ENCODE assay signal across 1 cellular context in the genomic region with DNA sequence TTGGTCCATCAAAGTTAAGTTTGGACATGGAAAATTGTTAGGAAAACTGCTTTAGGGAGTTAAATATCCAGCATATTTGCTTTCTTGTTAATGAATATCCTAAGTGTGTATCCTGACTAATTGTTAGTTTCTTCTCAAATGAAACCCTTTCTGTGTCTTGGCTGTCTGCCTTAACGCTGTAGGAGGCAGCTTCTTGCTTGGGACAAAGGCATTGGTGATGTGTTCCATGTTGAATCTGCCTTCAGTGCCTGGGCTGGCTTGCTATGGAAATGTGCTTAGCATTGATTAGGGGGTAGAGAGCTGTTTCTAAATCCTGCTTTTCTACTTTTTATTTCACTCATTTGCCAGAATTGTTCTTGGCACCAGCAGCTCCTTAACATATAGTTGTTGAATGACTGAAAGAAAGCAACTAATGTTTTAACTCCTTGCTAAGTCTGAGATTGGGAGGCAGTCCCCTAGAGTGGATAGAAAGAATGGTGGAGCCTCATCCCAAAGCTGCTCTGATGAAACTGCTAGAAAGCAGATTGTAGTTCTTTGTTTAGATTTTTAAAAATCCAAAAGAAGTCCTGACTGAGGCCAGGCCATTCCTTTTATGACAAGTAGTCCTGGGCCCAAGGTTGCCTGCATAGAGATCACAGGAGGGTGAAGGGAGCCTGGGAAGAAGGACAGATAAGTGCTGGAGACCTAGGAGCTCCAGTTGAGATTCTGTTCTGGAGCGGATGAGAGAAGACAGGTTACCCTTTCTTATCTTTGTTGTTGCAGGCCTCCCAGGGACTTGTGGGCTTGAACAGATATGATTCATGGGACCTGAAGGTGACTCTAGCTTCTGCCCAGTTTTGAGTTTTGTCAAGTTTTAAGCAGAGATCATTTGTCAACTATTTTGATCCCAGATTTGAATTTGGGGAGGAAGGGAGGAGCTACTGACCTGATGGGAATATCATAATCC.
TF ChIP-seq lines count a peak whose summit lies in the region.

No MANE protein-coding gene starts in this region.

TF ChIP-seq in K562, 482 proteins besides CTCF, POLR2A, EP300 and RAD21 (continued from another document and continues in another):
- TF ChIP-seq ZBTB43 (CRISPR knock-in tag; IDR thresholded peaks at IDR 0.05) (no peak), U2AF2 (optimal IDR thresholded peaks at IDR 0.05; ENCODE audit: low read depth, low read length) (no peak), TCF3 (CRISPR knock-in tag; IDR thresholded peaks at IDR 0.05) (peak; percentile 98), EHMT2 (IDR thresholded peaks at IDR 0.05) (no peak), HEY1 (CRISPR knock-in tag; IDR thresholded peaks at IDR 0.05; ENCODE audit: borderline replicate concordance) (no peak), FOXP4 (CRISPR knock-in tag; IDR thresholded peaks at IDR 0.05; ENCODE audit: borderline replicate concordance) (no peak), NFE2 (IDR thresholded peaks at IDR 0.05; ENCODE audit: low read depth) (peak; percentile 27), MCM7 (IDR thresholded peaks at IDR 0.05) (no peak), POLR2AphosphoS5 (IDR thresholded peaks at IDR 0.05; ENCODE audit: control insufficient read depth, insufficient read depth, low read depth, low read length) (peak; percentile 99), RBM39 (optimal IDR thresholded peaks at IDR 0.05; ENCODE audit: low read depth, low read length) (no peak), SRSF1 (IDR thresholded peaks at IDR 0.05; ENCODE audit: low read depth, low read length) (no peak), MAX (CRISPR knock-in tag; IDR thresholded peaks at IDR 0.05) (no peak), KLF13 (tag; IDR thresholded peaks at IDR 0.05; ENCODE audit: borderline replicate concordance, low read depth) (no peak), FOXP1 (CRISPR knock-in tag; IDR thresholded peaks at IDR 0.05) (no peak), SMARCA5 (IDR thresholded peaks at IDR 0.05) (no peak), PRDM10 (IDR thresholded peaks at IDR 0.05; ENCODE audit: partially characterized antibody) (no peak), HNRNPLL (IDR thresholded peaks at IDR 0.05; ENCODE audit: low read depth, low read length, poor library complexity, severe bottlenecking) (no peak), ZNF699 (CRISPR knock-in tag; IDR thresholded peaks at IDR 0.05; ENCODE audit: insufficient replicate concordance) (no peak), NFRKB (IDR thresholded peaks at IDR 0.05; ENCODE audit: low read depth) (no peak), ZNF512 (tag; IDR thresholded peaks at IDR 0.05) (no peak), LARP7 (IDR thresholded peaks at IDR 0.05) (no peak), HNRNPK (IDR thresholded peaks at IDR 0.05; ENCODE audit: low read depth, low read length, poor library complexity, severe bottlenecking) (no peak), ARHGAP35 (IDR thresholded peaks at IDR 0.05; ENCODE audit: partially characterized antibody) (no peak), FOXO4 (CRISPR knock-in tag; IDR thresholded peaks at IDR 0.05) (no peak)
- TF ChIP-seq, protein P1, sequence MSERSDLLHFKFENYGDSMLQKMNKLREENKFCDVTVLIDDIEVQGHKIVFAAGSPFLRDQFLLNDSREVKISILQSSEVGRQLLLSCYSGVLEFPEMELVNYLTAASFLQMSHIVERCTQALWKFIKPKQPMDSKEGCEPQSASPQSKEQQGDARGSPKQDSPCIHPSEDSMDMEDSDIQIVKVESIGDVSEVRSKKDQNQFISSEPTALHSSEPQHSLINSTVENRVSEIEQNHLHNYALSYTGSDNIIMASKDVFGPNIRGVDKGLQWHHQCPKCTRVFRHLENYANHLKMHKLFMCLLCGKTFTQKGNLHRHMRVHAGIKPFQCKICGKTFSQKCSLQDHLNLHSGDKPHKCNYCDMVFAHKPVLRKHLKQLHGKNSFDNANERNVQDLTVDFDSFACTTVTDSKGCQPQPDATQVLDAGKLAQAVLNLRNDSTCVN (CRISPR knock-in tag; IDR thresholded peaks at IDR 0.05), result no peak
- TF ChIP-seq, protein P2, sequence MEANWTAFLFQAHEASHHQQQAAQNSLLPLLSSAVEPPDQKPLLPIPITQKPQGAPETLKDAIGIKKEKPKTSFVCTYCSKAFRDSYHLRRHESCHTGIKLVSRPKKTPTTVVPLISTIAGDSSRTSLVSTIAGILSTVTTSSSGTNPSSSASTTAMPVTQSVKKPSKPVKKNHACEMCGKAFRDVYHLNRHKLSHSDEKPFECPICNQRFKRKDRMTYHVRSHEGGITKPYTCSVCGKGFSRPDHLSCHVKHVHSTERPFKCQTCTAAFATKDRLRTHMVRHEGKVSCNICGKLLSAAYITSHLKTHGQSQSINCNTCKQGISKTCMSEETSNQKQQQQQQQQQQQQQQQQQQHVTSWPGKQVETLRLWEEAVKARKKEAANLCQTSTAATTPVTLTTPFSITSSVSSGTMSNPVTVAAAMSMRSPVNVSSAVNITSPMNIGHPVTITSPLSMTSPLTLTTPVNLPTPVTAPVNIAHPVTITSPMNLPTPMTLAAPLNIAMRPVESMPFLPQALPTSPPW (CRISPR knock-in tag; IDR thresholded peaks at IDR 0.05), result peak; percentile 39; the same call in 1 of the 2 replicates
- TF ChIP-seq, protein P3, sequence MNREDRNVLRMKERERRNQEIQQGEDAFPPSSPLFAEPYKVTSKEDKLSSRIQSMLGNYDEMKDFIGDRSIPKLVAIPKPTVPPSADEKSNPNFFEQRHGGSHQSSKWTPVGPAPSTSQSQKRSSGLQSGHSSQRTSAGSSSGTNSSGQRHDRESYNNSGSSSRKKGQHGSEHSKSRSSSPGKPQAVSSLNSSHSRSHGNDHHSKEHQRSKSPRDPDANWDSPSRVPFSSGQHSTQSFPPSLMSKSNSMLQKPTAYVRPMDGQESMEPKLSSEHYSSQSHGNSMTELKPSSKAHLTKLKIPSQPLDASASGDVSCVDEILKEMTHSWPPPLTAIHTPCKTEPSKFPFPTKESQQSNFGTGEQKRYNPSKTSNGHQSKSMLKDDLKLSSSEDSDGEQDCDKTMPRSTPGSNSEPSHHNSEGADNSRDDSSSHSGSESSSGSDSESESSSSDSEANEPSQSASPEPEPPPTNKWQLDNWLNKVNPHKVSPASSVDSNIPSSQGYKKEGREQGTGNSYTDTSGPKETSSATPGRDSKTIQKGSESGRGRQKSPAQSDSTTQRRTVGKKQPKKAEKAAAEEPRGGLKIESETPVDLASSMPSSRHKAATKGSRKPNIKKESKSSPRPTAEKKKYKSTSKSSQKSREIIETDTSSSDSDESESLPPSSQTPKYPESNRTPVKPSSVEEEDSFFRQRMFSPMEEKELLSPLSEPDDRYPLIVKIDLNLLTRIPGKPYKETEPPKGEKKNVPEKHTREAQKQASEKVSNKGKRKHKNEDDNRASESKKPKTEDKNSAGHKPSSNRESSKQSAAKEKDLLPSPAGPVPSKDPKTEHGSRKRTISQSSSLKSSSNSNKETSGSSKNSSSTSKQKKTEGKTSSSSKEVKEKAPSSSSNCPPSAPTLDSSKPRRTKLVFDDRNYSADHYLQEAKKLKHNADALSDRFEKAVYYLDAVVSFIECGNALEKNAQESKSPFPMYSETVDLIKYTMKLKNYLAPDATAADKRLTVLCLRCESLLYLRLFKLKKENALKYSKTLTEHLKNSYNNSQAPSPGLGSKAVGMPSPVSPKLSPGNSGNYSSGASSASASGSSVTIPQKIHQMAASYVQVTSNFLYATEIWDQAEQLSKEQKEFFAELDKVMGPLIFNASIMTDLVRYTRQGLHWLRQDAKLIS (CRISPR knock-in tag; IDR thresholded peaks at IDR 0.05), result 0 out of 2 replicates have a peak, but pooled peaks have one; percentile 30
- TF ChIP-seq, protein P4, sequence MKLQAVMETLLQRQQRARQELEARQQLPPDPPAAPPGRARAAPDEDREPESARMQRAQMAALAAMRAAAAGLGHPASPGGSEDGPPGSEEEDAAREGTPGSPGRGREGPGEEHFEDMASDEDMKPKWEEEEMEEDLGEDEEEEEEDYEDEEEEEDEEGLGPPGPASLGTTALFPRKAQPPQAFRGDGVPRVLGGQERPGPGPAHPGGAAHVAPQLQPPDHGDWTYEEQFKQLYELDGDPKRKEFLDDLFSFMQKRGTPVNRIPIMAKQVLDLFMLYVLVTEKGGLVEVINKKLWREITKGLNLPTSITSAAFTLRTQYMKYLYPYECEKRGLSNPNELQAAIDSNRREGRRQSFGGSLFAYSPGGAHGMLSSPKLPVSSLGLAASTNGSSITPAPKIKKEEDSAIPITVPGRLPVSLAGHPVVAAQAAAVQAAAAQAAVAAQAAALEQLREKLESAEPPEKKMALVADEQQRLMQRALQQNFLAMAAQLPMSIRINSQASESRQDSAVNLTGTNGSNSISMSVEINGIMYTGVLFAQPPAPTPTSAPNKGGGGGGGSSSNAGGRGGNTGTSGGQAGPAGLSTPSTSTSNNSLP (IDR thresholded peaks at IDR 0.05; ENCODE audit: borderline replicate concordance, low read depth, low read length), result 0 out of 2 replicates have a peak, but pooled peaks have one; percentile 3
- TF ChIP-seq, protein P5, sequence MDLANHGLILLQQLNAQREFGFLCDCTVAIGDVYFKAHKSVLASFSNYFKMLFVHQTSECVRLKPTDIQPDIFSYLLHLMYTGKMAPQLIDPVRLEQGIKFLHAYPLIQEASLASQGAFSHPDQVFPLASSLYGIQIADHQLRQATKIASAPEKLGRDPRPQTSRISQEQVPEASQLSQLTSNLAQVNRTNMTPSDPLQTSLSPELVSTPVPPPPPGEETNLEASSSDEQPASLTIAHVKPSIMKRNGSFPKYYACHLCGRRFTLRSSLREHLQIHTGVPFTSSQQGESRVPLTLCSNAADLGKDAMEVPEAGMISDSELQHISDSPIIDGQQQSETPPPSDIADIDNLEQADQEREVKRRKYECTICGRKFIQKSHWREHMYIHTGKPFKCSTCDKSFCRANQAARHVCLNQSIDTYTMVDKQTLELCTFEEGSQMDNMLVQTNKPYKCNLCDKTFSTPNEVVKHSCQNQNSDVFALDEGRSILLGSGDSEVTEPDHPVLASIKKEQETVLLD (IDR thresholded peaks at IDR 0.05), result 0 out of 2 replicates have a peak, but pooled peaks have one; percentile 36
